1 cellular context compared by ENCODE assay signal in genomic region chr12:42756841-42757661, GRCh38.
A peak's percentile ranks its signal among the peaks of the same experiment; 100 is the strongest.
TF ChIP-seq lines count a peak whose summit lies in the region.

No MANE protein-coding gene starts in this region.

TF ChIP-seq in GM23338, 12 proteins besides CTCF, POLR2A, EP300 and RAD21 (continued from another document):
- TF ChIP-seq ZNF462 (CRISPR knock-in tag; IDR thresholded peaks at IDR 0.05) (peak; percentile 52; the same call in 1 of the 2 replicates), ZNF114 (CRISPR knock-in tag; IDR thresholded peaks at IDR 0.05) (no peak), CREB1 (CRISPR knock-in tag; IDR thresholded peaks at IDR 0.05; ENCODE audit: low read depth) (peak; percentile 63), STAT1 (IDR thresholded peaks at IDR 0.05; ENCODE audit: unreplicated experiment) (no peak), ETS1 (IDR thresholded peaks at IDR 0.05) (no peak), JUNB (IDR thresholded peaks at IDR 0.05; ENCODE audit: unreplicated experiment) (no peak), EZH2phosphoT487 (IDR thresholded peaks at IDR 0.05; ENCODE audit: unreplicated experiment) (no peak)
